Comparison of ENCODE assay signal across 8 cellular contexts in the genomic region with DNA sequence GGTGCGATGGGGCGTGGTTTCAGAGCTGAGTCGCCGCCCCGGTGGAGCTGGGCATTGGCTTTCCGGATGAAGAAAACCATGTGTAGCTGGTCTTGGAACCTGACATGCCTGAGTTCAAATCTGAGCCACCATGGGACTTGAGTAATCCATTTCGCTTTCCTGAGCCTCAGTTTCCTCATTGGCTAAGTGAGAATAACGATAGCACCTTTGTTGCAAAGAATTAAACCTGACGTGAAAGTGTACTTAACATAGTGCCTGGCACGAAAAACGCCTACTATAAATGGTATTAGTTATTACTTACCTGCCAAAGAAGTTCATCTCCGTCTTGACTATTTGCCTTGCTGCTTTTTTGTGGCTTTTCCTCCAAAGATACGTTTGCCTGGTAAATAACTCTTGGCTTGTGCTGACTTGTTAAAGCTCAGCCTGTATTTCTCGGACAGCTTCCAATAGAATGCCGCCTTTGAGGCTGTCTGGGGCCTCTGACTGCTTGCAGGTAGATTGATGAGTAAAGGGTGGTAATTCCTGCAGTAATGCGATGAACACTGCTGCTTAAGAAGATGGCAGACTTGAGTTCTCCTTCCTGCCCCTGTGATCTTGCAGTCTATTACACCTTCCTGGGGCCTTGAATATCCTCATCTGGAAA. TPM values are rescaled to one million over a fixed set of nuclear protein-coding genes. Genes with fewer than 3 reads are reported as not detected.
A peak's percentile ranks its signal among the peaks of the same experiment; 100 is the strongest.
DNase-seq lines count a peak whose midpoint lies in the region; ATAC-seq, FAIRE-seq and TF ChIP-seq lines count a peak whose summit lies in the region.

No MANE protein-coding gene starts in this region.

- peaks cover 33% of the 10 kb centered on the region for H3K36me3 Mint-ChIP-seq in nephron progenitor cell (ENCODE audit: low read depth)

- peaks cover 13% of the 10 kb centered on the region for H3K9me3 Mint-ChIP-seq in nephron progenitor cell

- H3K27ac Mint-ChIP-seq in nephron progenitor cell, result peak overlapping the region; percentile 79

- H3K4me3 Mint-ChIP-seq in nephron progenitor cell, result peak overlapping the region; percentile 93

- DNase-seq in DMS79 (lab: John Stamatoyannopoulos, UW) (peak; percentile 45), HPDE6-E6E7 (ENCODE audit: extremely low spot score) (peak; percentile 78), bronchial epithelial cell (ENCODE audit: low read depth) (peak; percentile 96), nephron progenitor cell (peak; percentile 58), H54 (ENCODE audit: insufficient read length, low spot score) (no peak), iPS-NIHi11 (ENCODE audit: low spot score) (no peak), NOMO-1 treated with DMSO at 0.1 percent for 48 hours (lab: John Stamatoyannopoulos, UW; ENCODE audit: unreplicated experiment) (no peak)

- H3K27me3 Mint-ChIP-seq in nephron progenitor cell (ENCODE audit: low read depth, poor library complexity), result no peaks in the 10 kb centered on the region

- no peak for TF ChIP-seq POLR2A in H54 (IDR thresholded peaks at IDR 0.05; ENCODE audit: low read depth, low read length)

- ATAC-seq in HG03097 (IDR thresholded peaks at IDR 0.05; ENCODE audit: low FRiP score, unreplicated experiment), result no peak

- H3K27me3 ChIP-seq in bronchial epithelial cell (ENCODE audit: control insufficient read depth, insufficient read depth, low read length), result no peaks in the 10 kb centered on the region

- peaks cover 41% of the 10 kb centered on the region for H3K4me1 Mint-ChIP-seq in nephron progenitor cell

- H3K36me3 ChIP-seq in bronchial epithelial cell (ENCODE audit: control insufficient read depth, insufficient read depth, low read length), result no peaks in the 10 kb centered on the region

- H3K4me3 ChIP-seq in bronchial epithelial cell (ENCODE audit: low read depth, low read length), result peak overlapping the region; percentile 61

- TF ChIP-seq CTCF in bronchial epithelial cell (IDR thresholded peaks at IDR 0.05; ENCODE audit: insufficient read depth, low read length, severe bottlenecking) (no peak), nephron progenitor cell (IDR thresholded peaks at IDR 0.05) (no peak)

- FAIRE-seq in bronchial epithelial cell (lab: Jason Lieb, UNC) (no peak), H54 (lab: Jason Lieb, UNC) (no peak)

RNA-seq across cellular contexts. Expression of gene CDCA7, which starts 1.3 kb away (rescaled TPM):
- 1.4 and 2.4 TPM in 2 replicates for total RNA-seq in bronchial epithelial cell

Comparison
In these comparisons a context has a peak if more than half of its experiments do, and no peak if none do; other contexts are left out.
1. DNase-seq: peak in DMS79 (single experiment), HPDE6-E6E7 (single experiment), bronchial epithelial cell (single experiment) and nephron progenitor cell (single experiment); none in H54 (single experiment), iPS-NIHi11 (single experiment) and NOMO-1 treated with DMSO at 0.1 percent for 48 hours (single experiment).